ENCODE assay signal across 8 cellular contexts in genomic region chr20:38221041-38221589, GRCh38. TPM values are rescaled to one million over a fixed set of nuclear protein-coding genes. Genes with fewer than 3 reads are reported as not detected.
DNase-seq lines count a peak whose midpoint lies in the region; ATAC-seq, FAIRE-seq and TF ChIP-seq lines count a peak whose summit lies in the region.

No MANE protein-coding gene starts in this region.

- H3K4me1 Mint-ChIP-seq in CD8-positive, alpha-beta T cell (ENCODE audit: low read depth) = peaks cover 2% of the 10 kb centered on the region
- no peaks in the 10 kb centered on the region for H3K4me1 Mint-ChIP-seq in activated T-helper 1 cell treated with anti-CD3 and anti-CD28 coated beads, Interleukin-12 subunit alpha, Interleukin-12 subunit beta, Interleukin-2, Interleukin-4 antibody, amounts not matched to agents 30 ng/mL and 10 ng/mL and 1 ng/mL, durations not matched to agents 14 hours and 24 hours and 36 hours (ENCODE audit: low read depth)

- H3K36me3 ChIP-seq in CD8-positive, alpha-beta T cell (ENCODE audit: insufficient read depth, low read length) = no peaks in the 10 kb centered on the region
- H3K36me3 ChIP-seq in thoracic aorta = peaks cover 13% of the 10 kb centered on the region

- no peaks in the 10 kb centered on the region for H3K9me3 Mint-ChIP-seq in CD8-positive, alpha-beta T cell
- no peaks in the 10 kb centered on the region for H3K9me3 Mint-ChIP-seq in activated T-helper 1 cell treated with anti-CD3 and anti-CD28 coated beads, Interleukin-12 subunit alpha, Interleukin-12 subunit beta, Interleukin-2, Interleukin-4 antibody, amounts not matched to agents 30 ng/mL and 10 ng/mL and 1 ng/mL, durations not matched to agents 14 hours and 24 hours and 36 hours

- H3K4me3 ChIP-seq in CD8-positive, alpha-beta T cell (ENCODE audit: low read depth, low read length) = no peak overlapping the region
- H3K4me3 ChIP-seq in fibroblast of villous mesenchyme (ENCODE audit: low read depth, low read length) (peak overlapping the region; percentile 36), thoracic aorta (no peak overlapping the region)

- no peak overlapping the region for H3K4me3 Mint-ChIP-seq in CD8-positive, alpha-beta T cell
- no peak overlapping the region for H3K4me3 Mint-ChIP-seq in activated T-helper 1 cell treated with anti-CD3 and anti-CD28 coated beads, Interleukin-12 subunit alpha, Interleukin-12 subunit beta, Interleukin-2, Interleukin-4 antibody, amounts not matched to agents 30 ng/mL and 10 ng/mL and 1 ng/mL, durations not matched to agents 14 hours and 24 hours and 36 hours

- no peaks in the 10 kb centered on the region for H3K9me3 ChIP-seq in CD8-positive, alpha-beta T cell (ENCODE audit: low read length)
- H3K9me3 ChIP-seq in thoracic aorta = no peaks in the 10 kb centered on the region

- POLR2A ChIA-PET in CD8-positive, alpha-beta T cell (lab: Charles Lee) = interaction anchor here (1.0 kb wide), 1 partner anchor 24 kb away, joined by 3 read pairs; no protein-coding TSS in a partner anchor

- peak; percentile 76 for TF ChIP-seq CTCF in CD8-positive, alpha-beta T cell (IDR thresholded peaks at IDR 0.05)
- TF ChIP-seq CTCF in fibroblast of villous mesenchyme (IDR thresholded peaks at IDR 0.05; ENCODE audit: insufficient read depth, low read depth, low read length) (peak; percentile 90), thoracic aorta (IDR thresholded peaks at IDR 0.05) (peak; percentile 90)

- ATAC-seq in CD8-positive, alpha-beta T cell = peak; percentile 58
- no peak for ATAC-seq in thoracic aorta (ENCODE audit: insufficient number of reproducible peaks, low FRiP score, low read depth)
- no peak for ATAC-seq in HG03469 (IDR thresholded peaks at IDR 0.05; ENCODE audit: unreplicated experiment)

- CTCF ChIA-PET in CD8-positive, alpha-beta T cell (lab: Charles Lee) = interaction anchor here (0.6 to 4.3 kb wide), 23 partner anchors 10 to 253 kb away, joined by 3 to 45 read pairs (median 5); no protein-coding TSS in a partner anchor

- H3K27ac Mint-ChIP-seq in CD8-positive, alpha-beta T cell = no peak overlapping the region
- H3K27ac Mint-ChIP-seq in activated T-helper 1 cell treated with anti-CD3 and anti-CD28 coated beads, Interleukin-12 subunit alpha, Interleukin-12 subunit beta, Interleukin-2, Interleukin-4 antibody, amounts not matched to agents 30 ng/mL and 10 ng/mL and 1 ng/mL, durations not matched to agents 14 hours and 24 hours and 36 hours = no peak overlapping the region

- H3K36me3 Mint-ChIP-seq in CD8-positive, alpha-beta T cell = no peaks in the 10 kb centered on the region
- no peaks in the 10 kb centered on the region for H3K36me3 Mint-ChIP-seq in activated T-helper 1 cell treated with anti-CD3 and anti-CD28 coated beads, Interleukin-12 subunit alpha, Interleukin-12 subunit beta, Interleukin-2, Interleukin-4 antibody, amounts not matched to agents 30 ng/mL and 10 ng/mL and 1 ng/mL, durations not matched to agents 14 hours and 24 hours and 36 hours (ENCODE audit: low read depth)

- intact Hi-C loops in CD8-positive, alpha-beta T cell (cut with DNase I, micrococcal nuclease) = loop anchor here (1.0 to 5.0 kb wide), 2 partner anchors 149 to 164 kb away; no protein-coding TSS in a partner anchor
- intact Hi-C loops in activated T-helper 1 cell treated with anti-CD3 and anti-CD28 coated beads, Interleukin-12 subunit alpha, Interleukin-12 subunit beta, Interleukin-2, Interleukin-4 antibody, amounts not matched to agents 30 ng/mL and 10 ng/mL and 1 ng/mL, durations not matched to agents 14 hours and 24 hours and 36 hours (cut with micrococcal nuclease) = loop anchor here (1.0 to 5.0 kb wide), 3 partner anchors 148 to 657 kb away; no protein-coding TSS in a partner anchor

- DNase-seq in CD8-positive, alpha-beta T cell = peak; percentile 44 to 79 (median 60)
- DNase-seq in HK-2 (ENCODE audit: unreplicated experiment) (peak; percentile 91), RCC 7860 (ENCODE audit: low spot score) (peak; percentile 73), fibroblast of villous mesenchyme (ENCODE audit: low read depth) (peak; percentile 66), nucleus accumbens (lab: John Stamatoyannopoulos, UW) (peak in 35 of 56 donors; percentile 10 to 76 (median 39)), thoracic aorta (ENCODE audit: low spot score) (no peak)
- DNase-seq in activated T-helper 1 cell treated with anti-CD3 and anti-CD28 coated beads, Interleukin-12 subunit alpha, Interleukin-12 subunit beta, Interleukin-2, Interleukin-4 antibody, amounts not matched to agents 30 ng/mL and 10 ng/mL and 1 ng/mL, durations not matched to agents 14 hours and 24 hours and 36 hours (ENCODE audit: low spot score) = peak; percentile 60

- FAIRE-seq in RCC 7860 (lab: Jason Lieb, UNC) = no peak

- peaks cover 3% of the 10 kb centered on the region for H3K27me3 Mint-ChIP-seq in CD8-positive, alpha-beta T cell (ENCODE audit: low read depth)
- peaks cover 9% of the 10 kb centered on the region for H3K27me3 Mint-ChIP-seq in activated T-helper 1 cell treated with anti-CD3 and anti-CD28 coated beads, Interleukin-12 subunit alpha, Interleukin-12 subunit beta, Interleukin-2, Interleukin-4 antibody, amounts not matched to agents 30 ng/mL and 10 ng/mL and 1 ng/mL, durations not matched to agents 14 hours and 24 hours and 36 hours (ENCODE audit: insufficient read depth)

- no peak overlapping the region for H3K27ac ChIP-seq in CD8-positive, alpha-beta T cell (ENCODE audit: low read depth, low read length)
- no peak overlapping the region for H3K27ac ChIP-seq in thoracic aorta

- H3K27me3 ChIP-seq in CD8-positive, alpha-beta T cell (ENCODE audit: insufficient read depth, low read length) = no peaks in the 10 kb centered on the region
- H3K27me3 ChIP-seq in thoracic aorta (replicated peaks; ENCODE audit: insufficient read depth) = no peaks in the 10 kb centered on the region

- H3K4me1 ChIP-seq in CD8-positive, alpha-beta T cell (ENCODE audit: insufficient read depth, low read length) = no peaks in the 10 kb centered on the region
- peaks cover 3 to 15% of the 10 kb centered on the region in 2 donors for H3K4me1 ChIP-seq in thoracic aorta (ENCODE audit: control insufficient read depth in 1 of 2, low read depth in 2 of 2)

RNA-seq across cellular contexts. Expression of gene KIAA1755, which starts 39.4 kb away (rescaled TPM):
- total RNA-seq in CD8-positive, alpha-beta T cell = not detected
- not detected in 2 replicates for total RNA-seq in activated T-helper 1 cell treated with anti-CD3 and anti-CD28 coated beads, Interleukin-12 subunit alpha, Interleukin-12 subunit beta, Interleukin-2, Interleukin-4 antibody, amounts not matched to agents 30 ng/mL and 10 ng/mL and 1 ng/mL, durations not matched to agents 14 hours and 24 hours and 36 hours
- total RNA-seq in fibroblast of villous mesenchyme = 0.64 and 1.3 TPM in 2 replicates
- total RNA-seq in thoracic aorta = 10 to 100 TPM; 11.0 to 45.4 TPM

RNA-seq across cellular contexts. Expression of gene TGM2, which starts 56.0 kb away (rescaled TPM):
- total RNA-seq in CD8-positive, alpha-beta T cell = not detected
- total RNA-seq in activated T-helper 1 cell treated with anti-CD3 and anti-CD28 coated beads, Interleukin-12 subunit alpha, Interleukin-12 subunit beta, Interleukin-2, Interleukin-4 antibody, amounts not matched to agents 30 ng/mL and 10 ng/mL and 1 ng/mL, durations not matched to agents 14 hours and 24 hours and 36 hours = not detected in 2 replicates
- 1,041 and 2,020 TPM in 2 replicates for total RNA-seq in fibroblast of villous mesenchyme
- total RNA-seq in thoracic aorta = 100 to 1,000 TPM; 371 to 755 TPM

Comparison
In these comparisons a context has a peak if more than half of its experiments do, and no peak if none do; other contexts are left out.
1. RNA of gene TGM2, which starts 56.0 kb away (total RNA-seq): 1,041 to 2,020 TPM in fibroblast of villous mesenchyme and 371 to 755 TPM in thoracic aorta; not detected in activated T-helper 1 cell treated with anti-CD3 and anti-CD28 coated beads, Interleukin-12 subunit alpha, Interleukin-12 subunit beta, Interleukin-2, Interleukin-4 antibody, amounts not matched to agents 30 ng/mL and 10 ng/mL and 1 ng/mL, durations not matched to agents 14 hours and 24 hours and 36 hours and not detected in CD8-positive, alpha-beta T cell; every median in the first group is over 100 times any median in the second.
2. Peak in every context shown above with its lines, with median percentiles within 50 percentile points of each other: CTCF ChIP-seq.